9 cellular contexts compared by ENCODE assay signal in genomic region chr9:33391111-33391771, GRCh38. TPM values are rescaled to one million over a fixed set of nuclear protein-coding genes. Genes with fewer than 3 reads are reported as not detected.
DNase-seq lines count a peak whose midpoint lies in the region; ATAC-seq, FAIRE-seq and TF ChIP-seq lines count a peak whose summit lies in the region.
"Not testable (repeated sequence)": the region's sequence is repeated elsewhere in the genome, so short reads cannot be mapped to it uniquely, and the experiment has no call there.
"Had no signal": no experiment of that assay in that cellular context is flagged by ENCODE, and none has a peak within 500 bp of the region (broad histone marks: within the 10 kb centered on the region; RNA-seq: fewer than 3 reads in every experiment).

No MANE protein-coding gene starts in this region.

- TF ChIP-seq CTCF in esophagus muscularis mucosa (IDR thresholded peaks at IDR 0.05); kidney (IDR thresholded peaks at IDR 0.05; ENCODE audit: borderline replicate concordance, extremely low read depth, insufficient read depth); osteoblast (IDR thresholded peaks at IDR 0.05; ENCODE audit: extremely low read depth, low read depth, low read length); thoracic aorta (IDR thresholded peaks at IDR 0.05): not testable (repeated sequence)

- H3K9me3 ChIP-seq in esophagus muscularis mucosa; kidney (ENCODE audit: control insufficient read depth in 1 of 2, low read length in 2 of 2); osteoblast (ENCODE audit: low read depth, low read length); thoracic aorta: not testable (repeated sequence)

- DNase-seq in CD1c-positive myeloid dendritic cell (ENCODE audit: extremely low spot score) = peak; percentile 33
- DNase-seq in HS-5 (ENCODE audit: low read depth) = peak; percentile 57
- peak; percentile 64 for DNase-seq in NCI-H69 (lab: John Stamatoyannopoulos, UW)
- not testable (repeated sequence) for DNase-seq in esophagus muscularis mucosa (ENCODE audit: extremely low spot score); osteoblast (ENCODE audit: insufficient read length, low spot score, missing footprints)
- peak; percentile 85 for DNase-seq in kidney
- DNase-seq in thoracic aorta (ENCODE audit: low spot score) = peak; percentile 46

- not testable (repeated sequence) for TF ChIP-seq POLR2A in esophagus muscularis mucosa (IDR thresholded peaks at IDR 0.05; ENCODE audit: low read depth)

- intact Hi-C loops in esophagus muscularis mucosa (cut with DNase I); kidney (cut with DNase I): not testable (repeated sequence)

- not testable (repeated sequence) for H3K36me3 ChIP-seq in esophagus muscularis mucosa; kidney (ENCODE audit: control insufficient read depth in 1 of 2, insufficient read depth in 2 of 2, low read length in 2 of 2); osteoblast (ENCODE audit: insufficient read depth, low read length); thoracic aorta

- not testable (repeated sequence) for H4K20me1 ChIP-seq in osteoblast (ENCODE audit: insufficient read depth, low read length)

- H3K79me2 ChIP-seq in osteoblast (ENCODE audit: insufficient read depth, low read length) = not testable (repeated sequence)

- not testable (repeated sequence) for H3K27me3 ChIP-seq in esophagus muscularis mucosa; osteoblast (ENCODE audit: insufficient read depth, low read length); thoracic aorta (replicated peaks; ENCODE audit: insufficient read depth)

- not testable (repeated sequence) for FAIRE-seq in kidney (lab: Jason Lieb, UNC)

- TF ChIP-seq EP300 in esophagus muscularis mucosa (IDR thresholded peaks at IDR 0.05) = not testable (repeated sequence)

- WGBS in esophagus muscularis mucosa = 26% methylated on average over 3 of the region's 9 CpGs

- peak overlapping the region; percentile 55 for H3K4me2 ChIP-seq in osteoblast (ENCODE audit: insufficient read depth, low read length)

- peak overlapping the region; percentile 3 to 29 (median 23) for H3K4me3 ChIP-seq in esophagus muscularis mucosa
- not testable (repeated sequence) for H3K4me3 ChIP-seq in kidney (ENCODE audit: low read length in 2 of 2)
- peak overlapping the region; percentile 51 for H3K4me3 ChIP-seq in osteoblast (ENCODE audit: insufficient read depth, low read length)
- H3K4me3 ChIP-seq in thoracic aorta = peak overlapping the region; percentile 17

- ATAC-seq in thoracic aorta (ENCODE audit: insufficient number of reproducible peaks, low FRiP score, low read depth) = not testable (repeated sequence)

- H3K27ac ChIP-seq in angular gyrus (ENCODE audit: low read depth, low read length) (peak overlapping the region; percentile 10), esophagus muscularis mucosa (replicated peaks in 1 of 4) (peak overlapping the region; percentile 74 to 81 (median 79)), kidney (ENCODE audit: low read depth in 2 of 2, low read length in 2 of 2) (peak overlapping the region; percentile 63 to 92), osteoblast (ENCODE audit: low read depth, low read length) (peak overlapping the region; percentile 53), thoracic aorta (peak overlapping the region; percentile 70 to 82)

- H3K4me1 ChIP-seq in esophagus muscularis mucosa (peaks cover 29 to 44% (median 40%) of the 10 kb centered on the region in 4 donors), kidney (ENCODE audit: control insufficient read depth in 1 of 2, insufficient read depth in 1 of 2, low read depth in 1 of 2, low read length in 2 of 2) (peaks cover 9 to 18% of the 10 kb centered on the region in 2 donors), thoracic aorta (ENCODE audit: control insufficient read depth in 1 of 2, low read depth in 2 of 2) (peaks cover 15 to 17% of the 10 kb centered on the region in 2 donors)
- not testable (repeated sequence) for H3K4me1 ChIP-seq in osteoblast (ENCODE audit: insufficient read depth, low read length)

- H2AFZ ChIP-seq in osteoblast (ENCODE audit: low read length) = peak overlapping the region; percentile 72

- H3K9ac ChIP-seq in kidney (ENCODE audit: low read length in 2 of 2) = not testable (repeated sequence)

RNA-seq across cellular contexts. Expression of gene AQP7, which starts 11.1 kb away (rescaled TPM):
- total RNA-seq in esophagus muscularis mucosa (1 to 10 TPM in 3 of 4 donors, under 1 TPM in 1; 0.33 to 1.8 (median 1.4) TPM), kidney (11.9 TPM), osteoblast (0.59 TPM in 1 of 2 replicates, not detected in the other), thoracic aorta (1 to 10 TPM; 1.8 to 1.9 TPM)
- polyA plus RNA-seq in kidney (ENCODE audit: insufficient read depth, low read depth, low replicate concordance) = 45.3 TPM
- polyA plus RNA-seq: keratinocyte had no signal

RNA-seq across cellular contexts. Expression of gene AQP3, which starts 56.2 kb away (rescaled TPM):
- total RNA-seq in esophagus muscularis mucosa (10 to 100 TPM in 1 of 4 donors, 1 to 10 TPM in 3; 4.2 to 12.7 (median 6.8) TPM), kidney (135 TPM), osteoblast (0.72 and 0.88 TPM in 2 replicates), thoracic aorta (10 to 100 TPM in 1 of 2 donors, 1 to 10 TPM in 1; 6.9 to 17.6 TPM)
- 401 TPM for polyA plus RNA-seq in kidney (ENCODE audit: insufficient read depth, low read depth, low replicate concordance)

Comparison
In these comparisons a context has a peak if more than half of its experiments do, and no peak if none do; other contexts are left out.
1. H3K27ac ChIP-seq: peak in every context shown above with its lines; median percentile 79 in esophagus muscularis mucosa; 78 in kidney; 76 in thoracic aorta; 53 in osteoblast; 10 in angular gyrus.